Comparison of ENCODE assay signal across 9 cellular contexts in genomic region chr17:7929158-7930029, GRCh38. TPM values are rescaled to one million over a fixed set of nuclear protein-coding genes. Genes with fewer than 3 reads are reported as not detected.
DNase-seq lines count a peak whose midpoint lies in the region; ATAC-seq, FAIRE-seq and TF ChIP-seq lines count a peak whose summit lies in the region.
"Had no signal": no experiment of that assay in that cellular context is flagged by ENCODE, and none has a peak within 500 bp of the region (broad histone marks: within the 10 kb centered on the region; RNA-seq: fewer than 3 reads in every experiment).

TSS of gene KCNAB3 (minus strand) at chr17:7929856. CDS start at chr17:7929435, 421 bp downstream.

- DNase-seq in Right ventricle myocardium superior (peak; percentile 55), right atrium auricular region (ENCODE audit: low spot score) (no peak), endothelial cell of umbilical vein (ENCODE audit: low read depth, low spot score) (peak; percentile 67), NCI-H526 treated with DMSO at 0.1 percent for 48 hours (lab: John Stamatoyannopoulos, UW) (no peak), KBM-7 (no peak)
- peak; percentile 47 to 48 for DNase-seq in activated CD4-positive, alpha-beta T cell treated with anti-CD3 and anti-CD28 coated beads, Interleukin-2, amount 50 U/mL, for 4 hours

- H3K4me1 ChIP-seq in right atrium auricular region, result peaks cover 0 to 38% of the 10 kb centered on the region in 2 donors
- H3K4me1 ChIP-seq in endothelial cell of umbilical vein (ENCODE audit: control insufficient read depth, extremely low read depth, insufficient read depth, low read length), result peaks cover 20% of the 10 kb centered on the region

- CTCF ChIA-PET in endothelial cell of umbilical vein (lab: Charles Lee), result interaction anchor here (0.8 to 1.1 kb wide), 3 partner anchors 16 to 61 kb away, joined by 3 to 8 read pairs (median 3); no protein-coding TSS in a partner anchor

- in situ Hi-C loops in KBM-7 (cut with MboI; ENCODE audit: low pct_unique_long_range_greater_than_20kb, low sequenced_read_pairs), result no loop called here

- peak; percentile 84 for FAIRE-seq in endothelial cell of umbilical vein (lab: Jason Lieb, UNC)
- FAIRE-seq: G401.6 had no signal

- ATAC-seq in Right ventricle myocardium superior (ENCODE audit: poor library complexity) (no peak), HG03521 (IDR thresholded peaks at IDR 0.05; ENCODE audit: unreplicated experiment) (no peak)

- no peaks in the 10 kb centered on the region for H3K9me1 ChIP-seq in endothelial cell of umbilical vein (replicated peaks; ENCODE audit: control insufficient read depth, extremely low read depth, insufficient read depth, low read length)

- peak within 1 kb of the TSS; percentile 87 for H2AFZ ChIP-seq in endothelial cell of umbilical vein (ENCODE audit: low read depth, low read length)
- H2AFZ ChIP-seq in neural cell (ENCODE audit: low read depth, low read length), result no peak within 1 kb of the TSS

- peaks cover 27% of the 10 kb centered on the region for H3K79me2 ChIP-seq in endothelial cell of umbilical vein (ENCODE audit: control insufficient read depth, insufficient read depth, low read length)
- peaks cover 35% of the 10 kb centered on the region for H3K79me2 ChIP-seq in neural cell (replicated peaks; ENCODE audit: insufficient read depth, low read length)

- TF ChIP-seq POLR2A in endothelial cell of umbilical vein (IDR thresholded peaks at IDR 0.05; ENCODE audit: low read depth, low read length), result no peak

- TF ChIP-seq CTCF in right atrium auricular region (IDR thresholded peaks at IDR 0.05) (no peak), endothelial cell of umbilical vein (IDR thresholded peaks at IDR 0.05; ENCODE audit: extremely low read depth in 1 of 2, insufficient read depth in 1 of 2, low read depth in 1 of 2, low read length in 2 of 2) (no peak), neural cell (IDR thresholded peaks at IDR 0.05; ENCODE audit: poor library complexity, severe bottlenecking) (no peak)

- H3K9me3 ChIP-seq in right atrium auricular region, result no peaks in the 10 kb centered on the region
- no peaks in the 10 kb centered on the region for H3K9me3 ChIP-seq in endothelial cell of umbilical vein (replicated peaks; ENCODE audit: control insufficient read depth, insufficient read depth, low read length)
- H3K9me3 ChIP-seq in neural cell (ENCODE audit: low read length), result no peaks in the 10 kb centered on the region

- H3K4me2 ChIP-seq in endothelial cell of umbilical vein (ENCODE audit: insufficient read depth, low read length), result peak within 1 kb of the TSS; percentile 49
- H3K4me2 ChIP-seq in neural cell (ENCODE audit: low read length), result peak within 1 kb of the TSS; percentile 100

- no peak for TF ChIP-seq RAD21 in neural cell (conservative IDR thresholded peaks at IDR 0.05)

- H3K27me3 ChIP-seq in right atrium auricular region, result no peaks in the 10 kb centered on the region
- H3K27me3 ChIP-seq in endothelial cell of umbilical vein (ENCODE audit: control insufficient read depth in 2 of 2, insufficient read depth in 2 of 2, low read length in 2 of 2), result no peaks in the 10 kb centered on the region
- no peaks in the 10 kb centered on the region for H3K27me3 ChIP-seq in neural cell (ENCODE audit: insufficient read depth, low read depth, low read length)

- H3K4me3 ChIP-seq in right atrium auricular region (peak within 1 kb of the TSS in 1 of 2 donors; percentile 28), endothelial cell of umbilical vein (replicated peaks in 1 of 3; ENCODE audit: insufficient read depth in 1 of 3, low read depth in 1 of 3, low read length in 3 of 3) (peak within 1 kb of the TSS in 2 of 3 experiments; percentile 33 to 37), neural cell (ENCODE audit: low read length) (peak within 1 kb of the TSS; percentile 91)

- H3K9ac ChIP-seq in endothelial cell of umbilical vein (replicated peaks; ENCODE audit: extremely low read depth, insufficient read depth, low read length) (peak within 1 kb of the TSS; percentile 38), neural cell (ENCODE audit: low read length) (peak within 1 kb of the TSS; percentile 89)

- POLR2A ChIA-PET in endothelial cell of umbilical vein (lab: Charles Lee), result no interaction called here

- H3K9me2 ChIP-seq in neural cell (ENCODE audit: insufficient read depth, low read length), result no peaks in the 10 kb centered on the region

- intact Hi-C loops in Right ventricle myocardium superior (cut with DNase I), result no loop called here
- intact Hi-C loops in endothelial cell of umbilical vein (cut with micrococcal nuclease), result no loop called here

- dilution Hi-C loops in endothelial cell of umbilical vein (cut with MboI; ENCODE audit: extremely low pct_ligation_motif_present, low sequenced_read_pairs), result no loop called here

- no peaks in the 10 kb centered on the region for H3F3A ChIP-seq in neural cell (ENCODE audit: insufficient read depth, low read length, poor library complexity, severe bottlenecking)

- H3K36me3 ChIP-seq in right atrium auricular region, result no peaks in the 10 kb centered on the region
- H3K36me3 ChIP-seq in endothelial cell of umbilical vein (ENCODE audit: control insufficient read depth in 2 of 2, extremely low read depth in 1 of 2, insufficient read depth in 2 of 2, low read length in 2 of 2), result no peaks in the 10 kb centered on the region
- H3K36me3 ChIP-seq in neural cell (ENCODE audit: insufficient read depth, low read length), result no peaks in the 10 kb centered on the region

- H4K20me1 ChIP-seq in endothelial cell of umbilical vein (replicated peaks; ENCODE audit: control insufficient read depth, extremely low read depth, insufficient read depth, low read length) (no peaks in the 10 kb centered on the region), neural cell (ENCODE audit: insufficient read depth) (no peaks in the 10 kb centered on the region)

- H3K27ac ChIP-seq in right atrium auricular region, result no peak within 1 kb of the TSS
- no peak within 1 kb of the TSS for H3K27ac ChIP-seq in endothelial cell of umbilical vein (ENCODE audit: insufficient read depth, low read depth, low read length)
- no peak within 1 kb of the TSS for H3K27ac ChIP-seq in neural cell (ENCODE audit: low read length)

- no peak for TF ChIP-seq EP300 in neural cell (conservative IDR thresholded peaks at IDR 0.05; ENCODE audit: poor library complexity, severe bottlenecking)

- BruUV-seq in endothelial cell of umbilical vein (replicated peaks; lab: Mats Ljungman, UMichigan), result no TSS peak

TF ChIP-seq in endothelial cell of umbilical vein, 7 proteins besides CTCF, POLR2A, EP300 and RAD21:
- no peak for TF ChIP-seq MYC (IDR thresholded peaks at IDR 0.05; ENCODE audit: low read depth, low read length)
- TF ChIP-seq POLR2AphosphoS5 (IDR thresholded peaks at IDR 0.05; ENCODE audit: insufficient read depth, low read depth, low read length), result peak; percentile 31

TF ChIP-seq in neural cell, 6 proteins besides CTCF, POLR2A, EP300 and RAD21:
- no peak for TF ChIP-seq POLR2AphosphoS5 (IDR thresholded peaks at IDR 0.05)

RNA-seq across cellular contexts. Expression of gene KCNAB3, which starts in this region (rescaled TPM):
- total RNA-seq in Right ventricle myocardium superior (0.38 TPM), right atrium auricular region (under 1 TPM in 1 of 2 donors, not detected in 1; 0.39 TPM), endothelial cell of umbilical vein (2.4 and 4.2 TPM in 2 replicates)
- polyA plus RNA-seq in endothelial cell of umbilical vein (1.3 and 2.1 TPM in 2 replicates), neural cell (5.6 and 7.6 TPM in 2 replicates)
- 0.34 and 0.72 TPM in 2 replicates for polyA plus RNA-seq in endothelial cell of umbilical vein (2011; cell fraction: cytosol; rRNA removed)
- 21.7 and 22.6 TPM in 2 replicates for polyA plus RNA-seq in endothelial cell of umbilical vein (2011; cell fraction: nucleus; rRNA removed)
- polyA plus RNA-seq in endothelial cell of umbilical vein (2012), result 1.8 and 2.1 TPM in 2 replicates
- polyA minus RNA-seq in endothelial cell of umbilical vein (0.83 and 1.6 TPM in 2 replicates), neural cell (1.4 and 2.2 TPM in 2 replicates)
- not detected for polyA minus RNA-seq in endothelial cell of umbilical vein (2011; cell fraction: cytosol; rRNA and poly(A)+ RNA removed)
- 1.9 and 3.6 TPM in 2 replicates for polyA minus RNA-seq in endothelial cell of umbilical vein (2011; cell fraction: nucleus; rRNA and poly(A)+ RNA removed)

Comparison
In these comparisons a context has a peak if more than half of its experiments do, and no peak if none do; other contexts are left out.
1. Peak in DNase-seq in Right ventricle myocardium superior; RNA of the gene not detected or under 1 TPM.
2. DNase-seq: peak in activated CD4-positive, alpha-beta T cell treated with anti-CD3 and anti-CD28 coated beads, Interleukin-2, amount 50 U/mL, for 4 hours (2 of 2) and endothelial cell of umbilical vein (single experiment); none in right atrium auricular region (single experiment), NCI-H526 treated with DMSO at 0.1 percent for 48 hours (single experiment) and KBM-7 (single experiment).